Comparison of ENCODE assay signal across 18 cellular contexts in the genomic region with DNA sequence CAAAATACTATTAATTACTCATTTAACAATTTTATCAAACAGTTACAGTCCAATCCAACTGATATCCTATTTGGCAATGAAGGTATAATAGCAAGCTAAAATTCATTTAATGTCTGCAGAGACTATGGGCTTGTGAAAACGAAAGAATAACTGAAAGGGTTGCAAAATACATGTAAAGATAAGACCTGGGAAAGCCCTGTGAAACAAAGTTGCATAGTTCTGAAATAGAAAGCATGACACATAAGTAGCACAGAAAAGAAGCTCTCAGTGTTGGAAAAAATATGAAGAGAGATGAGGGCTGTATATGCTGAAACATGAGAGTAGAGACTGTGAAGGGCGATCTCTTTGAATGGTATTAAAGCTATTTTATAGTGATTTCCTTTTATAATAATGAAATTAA.
DNase-seq lines count a peak whose midpoint lies in the region; ATAC-seq, FAIRE-seq and TF ChIP-seq lines count a peak whose summit lies in the region.
"Had no signal": no experiment of that assay in that cellular context is flagged by ENCODE, and none has a peak within 500 bp of the region (broad histone marks: within the 10 kb centered on the region; RNA-seq: fewer than 3 reads in every experiment).

No MANE protein-coding gene starts in this region.

- in situ Hi-C loops in IMR-90 (cut with MboI; ENCODE audit: low sequenced_read_pairs) (no loop called here), brain microvascular endothelial cell (cut with HindIII; ENCODE audit: low pct_ligation_motif_present, low sequenced_read_pairs) (no loop called here), HAP-1 (cut with MboI; ENCODE audit: low sequenced_read_pairs) (no loop called here)

- no peaks in the 10 kb centered on the region for H3K4me1 ChIP-seq in IMR-90 (ENCODE audit: control insufficient read depth, insufficient read depth, low read length)
- no peaks in the 10 kb centered on the region for H3K4me1 ChIP-seq in HAP-1
- H3K4me1 ChIP-seq: BLaER1 had no signal

- H3K9me3 ChIP-seq in IMR-90 (ENCODE audit: control insufficient read depth, insufficient read depth, low read length) (no peaks in the 10 kb centered on the region), HAP-1 (no peaks in the 10 kb centered on the region)
- H3K9me3 ChIP-seq: BLaER1 had no signal

- H3K9ac ChIP-seq in IMR-90 (ENCODE audit: low read depth, low read length) = no peak overlapping the region
- H3K9ac ChIP-seq: BLaER1 had no signal

- H3K27me3 ChIP-seq in IMR-90 (ENCODE audit: control insufficient read depth, insufficient read depth, low read length) (no peaks in the 10 kb centered on the region), brain microvascular endothelial cell (replicated peaks) (no peaks in the 10 kb centered on the region), HAP-1 (ENCODE audit: low read depth) (no peaks in the 10 kb centered on the region)
- H3K27me3 ChIP-seq: BLaER1 had no signal

- no CpG with 5 or more reads among the region's 2 CpGs for whole genome bisulfite sequencing in IMR-90 (ENCODE audit: extremely low coverage in 2 of 2, insufficient read length in 1 of 2), 2 experiments

- TF ChIP-seq CTCF in IMR-90 (conservative IDR thresholded peaks at IDR 0.05; ENCODE audit: low read depth, low read length) (no peak), brain microvascular endothelial cell (IDR thresholded peaks at IDR 0.05; ENCODE audit: low read depth, low read length, missing control alignments) (no peak)

- H3K9me1 ChIP-seq in IMR-90 (ENCODE audit: insufficient read depth, low read length) = no peaks in the 10 kb centered on the region

- no peaks in the 10 kb centered on the region for H3K36me3 ChIP-seq in IMR-90 (ENCODE audit: control insufficient read depth, insufficient read depth, low read length)
- no peaks in the 10 kb centered on the region for H3K36me3 ChIP-seq in brain microvascular endothelial cell (replicated peaks)
- no peaks in the 10 kb centered on the region for H3K36me3 ChIP-seq in HAP-1 (replicated peaks)
- H3K36me3 ChIP-seq: BLaER1 had no signal

- no peak overlapping the region for H3K14ac ChIP-seq in IMR-90 (replicated peaks; ENCODE audit: low read depth, low read length)

- no peak overlapping the region for H4K91ac ChIP-seq in IMR-90 (ENCODE audit: insufficient read depth, low read depth, low read length)

- H2AK9ac ChIP-seq in IMR-90 (replicated peaks; ENCODE audit: low read depth, low read length, poor library complexity) = no peak overlapping the region

- no peak overlapping the region for H2BK15ac ChIP-seq in IMR-90 (ENCODE audit: low read depth, low read length)

- CTCF ChIA-PET in IMR-90 (lab: Yijun Ruan, JAX) = no interaction called here

- no peak overlapping the region for H3K56ac ChIP-seq in IMR-90 (ENCODE audit: extremely low read depth, insufficient read depth, low read length)

- TF ChIP-seq RAD21 in IMR-90 (IDR thresholded peaks at IDR 0.05; ENCODE audit: low read length) = no peak

- DNase-seq in H54 (ENCODE audit: insufficient read length, low spot score) = no peak
- DNase-seq in IMR-90 = peak; percentile 73
- DNase-seq in brain microvascular endothelial cell = peak; percentile 22
- no peak for DNase-seq in HAP-1 (ENCODE audit: low spot score in 2 of 2)
- DNase-seq: activated B cell treated with CpG ODN at 0.5 μM for 24 hours, aorta, endodermal cell, head of caudate nucleus, left colon, naive B cell, NCI-H1417, NCI-H774, SHP77 treated with DMSO at 0.1 percent for 48 hours had no signal

- no peaks in the 10 kb centered on the region for H3K79me1 ChIP-seq in IMR-90 (ENCODE audit: low read depth in 1 of 2, low read length in 2 of 2)

- H2BK20ac ChIP-seq in IMR-90 (ENCODE audit: low read depth, low read length) = no peak overlapping the region

- intact Hi-C loops in IMR-90 (cut with micrococcal nuclease) = no loop called here

- H3K23ac ChIP-seq in IMR-90 (ENCODE audit: low read depth, low read length) = no peak overlapping the region

- BruUV-seq in IMR-90 (replicated peaks; lab: Mats Ljungman, UMichigan) = no TSS peak

- ATAC-seq in GM18858 (IDR thresholded peaks at IDR 0.05; ENCODE audit: unreplicated experiment) (peak; percentile 79), IMR-90 (ENCODE audit: low read depth) (peak; percentile 69), HG03175 (IDR thresholded peaks at IDR 0.05; ENCODE audit: unreplicated experiment) (no peak), GM18907 (IDR thresholded peaks at IDR 0.05; ENCODE audit: unreplicated experiment) (no peak), GM18502 (IDR thresholded peaks at IDR 0.05; ENCODE audit: poor library complexity, unreplicated experiment) (no peak)
- ATAC-seq: left colon had no signal

- H3K4me2 ChIP-seq in IMR-90 (ENCODE audit: low read depth, low read length) = peak overlapping the region; percentile 85
- H3K4me2 ChIP-seq: BLaER1 had no signal

- H2AFZ ChIP-seq in IMR-90 (replicated peaks; ENCODE audit: low read length, poor library complexity) = no peak overlapping the region

- POLR2A ChIA-PET in IMR-90 (lab: Charles Lee; ENCODE audit: unreplicated experiment) = no interaction called here

- no peak overlapping the region for H3K4ac ChIP-seq in IMR-90 (ENCODE audit: low read depth, low read length)

- TF ChIP-seq POLR2A in H54 (IDR thresholded peaks at IDR 0.05; ENCODE audit: low read depth, low read length) = no peak
- TF ChIP-seq POLR2A in IMR-90 (IDR thresholded peaks at IDR 0.05; ENCODE audit: low read depth, low read length) = no peak

- H4K20me1 ChIP-seq in IMR-90 (ENCODE audit: insufficient read depth, low read length) = no peaks in the 10 kb centered on the region
- H4K20me1 ChIP-seq: BLaER1 had no signal

- H2BK5ac ChIP-seq in IMR-90 (ENCODE audit: low read depth, low read length, poor library complexity, severe bottlenecking) = no peak overlapping the region

- no peak overlapping the region for H4K5ac ChIP-seq in IMR-90 (ENCODE audit: low read depth, low read length)

- no peak overlapping the region for H2AK5ac ChIP-seq in IMR-90 (ENCODE audit: low read depth, low read length)

- H3K4me3 ChIP-seq in IMR-90 (ENCODE audit: insufficient read depth, low read depth, low read length) (0 out of 2 replicates have a peak overlapping the region, but pooled peaks have one; percentile 5), brain microvascular endothelial cell (ENCODE audit: low read depth, low read length) (no peak overlapping the region), HAP-1 (no peak overlapping the region)
- H3K4me3 ChIP-seq: BLaER1 had no signal

- no peak overlapping the region for H2BK120ac ChIP-seq in IMR-90 (ENCODE audit: low read depth, low read length)

- dilution Hi-C loops in IMR-90 (cut with HindIII; ENCODE audit: low sequenced_read_pairs, unreplicated experiment) = no loop called here

- no peak overlapping the region for H3K18ac ChIP-seq in IMR-90 (ENCODE audit: low read depth, low read length)

- FAIRE-seq in H54 (lab: Jason Lieb, UNC) = peak; percentile 70

- no peak overlapping the region for H4K8ac ChIP-seq in IMR-90 (ENCODE audit: low read depth in 2 of 2, low read length in 2 of 2)

- H3K27ac ChIP-seq in IMR-90 (ENCODE audit: insufficient read depth, low read length) (no peak overlapping the region), brain microvascular endothelial cell (no peak overlapping the region)
- H3K27ac ChIP-seq: BLaER1 had no signal

TF ChIP-seq in IMR-90, 13 proteins besides CTCF, POLR2A, EP300 and RAD21:
- TF ChIP-seq CHD1 (IDR thresholded peaks at IDR 0.05; ENCODE audit: low read depth, low read length) (no peak), CEBPB (IDR thresholded peaks at IDR 0.05; ENCODE audit: low read depth, low read length) (peak; percentile 76)

Comparison
In these comparisons a context has a peak if more than half of its experiments do, and no peak if none do; other contexts are left out.
1. ATAC-seq: peak in GM18858 (single experiment) and IMR-90 (single experiment); none in HG03175 (single experiment), GM18907 (single experiment) and GM18502 (single experiment).
2. DNase-seq: peak in IMR-90 (single experiment) and brain microvascular endothelial cell (single experiment); none in H54 (single experiment) and HAP-1 (0 of 2).